In genomic region chr16:4768549-4769305, GRCh38 we compare ENCODE assay signal across 8 cellular contexts. TPM values are rescaled to one million over a fixed set of nuclear protein-coding genes. Genes with fewer than 3 reads are reported as not detected.
DNase-seq lines count a peak whose midpoint lies in the region; ATAC-seq and TF ChIP-seq lines count a peak whose summit lies in the region.

No MANE protein-coding gene starts in this region.

- H3K36me3 Mint-ChIP-seq in activated CD4-positive, alpha-beta T cell treated with anti-CD3 and anti-CD28 coated beads, Interleukin-2, amount 10 ng/mL, durations not matched to agents 7 days and 5 days (ENCODE audit: low read depth): peaks cover 7% of the 10 kb centered on the region

- ATAC-seq in GM19025 (IDR thresholded peaks at IDR 0.05; ENCODE audit: low read depth, unreplicated experiment) (peak; percentile 45), HG03354 (IDR thresholded peaks at IDR 0.05; ENCODE audit: poor library complexity, severe bottlenecking, unreplicated experiment) (peak; percentile 70)

- DNase-seq in AG10803 (ENCODE audit: low read depth): peak; percentile 93
- DNase-seq in NCI-H510A treated with DMSO at 0.1 percent for 48 hours (lab: John Stamatoyannopoulos, UW): peak; percentile 72
- DNase-seq in activated CD4-positive, alpha-beta T cell treated with anti-CD3 and anti-CD28 coated beads, Interleukin-2, amount 10 ng/mL, durations not matched to agents 7 days and 5 days: peak; percentile 87
- peak; percentile 96 for DNase-seq in dedifferentiated amniotic fluid mesenchymal stem cell (ENCODE audit: extremely low spot score)
- DNase-seq in left kidney (ENCODE audit: low read depth, low spot score): peak; percentile 99
- peak; percentile 66 to 87 for DNase-seq in stimulated activated CD4-positive, alpha-beta T cell treated with anti-CD3 and anti-CD28 coated beads, Interleukin-1b, Interleukin-23, amount 100 ng/mL, for 4 hours (ENCODE audit: low read depth in 2 of 2)

- H3K27me3 Mint-ChIP-seq in activated CD4-positive, alpha-beta T cell treated with anti-CD3 and anti-CD28 coated beads, Interleukin-2, amount 10 ng/mL, durations not matched to agents 7 days and 5 days: no peaks in the 10 kb centered on the region

- H3K9me3 Mint-ChIP-seq in activated CD4-positive, alpha-beta T cell treated with anti-CD3 and anti-CD28 coated beads, Interleukin-2, amount 10 ng/mL, durations not matched to agents 7 days and 5 days: no peaks in the 10 kb centered on the region

- peak overlapping the region; percentile 88 for H3K27ac Mint-ChIP-seq in activated CD4-positive, alpha-beta T cell treated with anti-CD3 and anti-CD28 coated beads, Interleukin-2, amount 10 ng/mL, durations not matched to agents 7 days and 5 days

- peak overlapping the region; percentile 90 for H3K4me3 Mint-ChIP-seq in activated CD4-positive, alpha-beta T cell treated with anti-CD3 and anti-CD28 coated beads, Interleukin-2, amount 10 ng/mL, durations not matched to agents 7 days and 5 days

- H3K4me1 Mint-ChIP-seq in activated CD4-positive, alpha-beta T cell treated with anti-CD3 and anti-CD28 coated beads, Interleukin-2, amount 10 ng/mL, durations not matched to agents 7 days and 5 days: peaks cover 34% of the 10 kb centered on the region

- peak overlapping the region; percentile 78 for H3K4me3 ChIP-seq in AG10803 (ENCODE audit: low read length)

- POLR2A ChIA-PET in activated CD4-positive, alpha-beta T cell treated with anti-CD3 and anti-CD28 coated beads, Interleukin-2, amount 10 ng/mL, durations not matched to agents 7 days and 5 days (lab: Charles Lee): interaction anchor here (1.1 kb wide), 1 partner anchor 34 kb away, joined by 3 read pairs; the partner anchor contains the start of gene DNAAF8

- no peak for TF ChIP-seq CTCF in AG10803 (conservative IDR thresholded peaks at IDR 0.05; ENCODE audit: low read length)

- CTCF ChIA-PET in activated CD4-positive, alpha-beta T cell treated with anti-CD3 and anti-CD28 coated beads, Interleukin-2, amount 10 ng/mL, durations not matched to agents 7 days and 5 days (lab: Charles Lee): interaction anchor here (1.2 to 2.2 kb wide), 2 partner anchors 32 to 145 kb away, joined by 3 to 5 read pairs; partner anchors contain the start of gene MGRN1

RNA-seq across cellular contexts. Expression of gene ZNF500, which starts 1.8 kb away (rescaled TPM):
- total RNA-seq in activated CD4-positive, alpha-beta T cell treated with anti-CD3 and anti-CD28 coated beads, Interleukin-2, amount 10 ng/mL, durations not matched to agents 7 days and 5 days: 10 to 100 TPM; 12.7 to 18.7 TPM

RNA-seq across cellular contexts. Expression of gene SEPTIN12, which starts 19.4 kb away (rescaled TPM):
- total RNA-seq in activated CD4-positive, alpha-beta T cell treated with anti-CD3 and anti-CD28 coated beads, Interleukin-2, amount 10 ng/mL, durations not matched to agents 7 days and 5 days: not detected

RNA-seq across cellular contexts. Expression of gene SMIM22, which starts 26.4 kb away (rescaled TPM):
- not detected for total RNA-seq in activated CD4-positive, alpha-beta T cell treated with anti-CD3 and anti-CD28 coated beads, Interleukin-2, amount 10 ng/mL, durations not matched to agents 7 days and 5 days

RNA-seq across cellular contexts. Expression of gene ROGDI, which starts 33.7 kb away (rescaled TPM):
- total RNA-seq in activated CD4-positive, alpha-beta T cell treated with anti-CD3 and anti-CD28 coated beads, Interleukin-2, amount 10 ng/mL, durations not matched to agents 7 days and 5 days: 1 to 10 TPM; 9.0 to 9.6 TPM

RNA-seq across cellular contexts. Expression of gene DNAAF8, which starts 34.4 kb away (rescaled TPM):
- under 1 TPM; 0.21 to 0.40 TPM for total RNA-seq in activated CD4-positive, alpha-beta T cell treated with anti-CD3 and anti-CD28 coated beads, Interleukin-2, amount 10 ng/mL, durations not matched to agents 7 days and 5 days

Comparison
In these comparisons a context has a peak if more than half of its experiments do, and no peak if none do; other contexts are left out.
1. Peak in every context shown above with its lines: DNase-seq, ATAC-seq and H3K4me3 ChIP-seq.